1 cellular context compared by ENCODE assay signal in genomic region chr6:139833592-139833991, GRCh38.
A peak's percentile ranks its signal among the peaks of the same experiment; 100 is the strongest.
TF ChIP-seq lines count a peak whose summit lies in the region.

No MANE protein-coding gene starts in this region.

TF ChIP-seq in K562, 482 proteins besides CTCF, POLR2A, EP300 and RAD21:
- peak; percentile 62 for TF ChIP-seq SETDB1 (IDR thresholded peaks at IDR 0.05; ENCODE audit: low read length)
- TF ChIP-seq CXXC5 (CRISPR knock-in tag; IDR thresholded peaks at IDR 0.05): no peak
